ENCODE assay signal across 1 cellular context in the genomic region with DNA sequence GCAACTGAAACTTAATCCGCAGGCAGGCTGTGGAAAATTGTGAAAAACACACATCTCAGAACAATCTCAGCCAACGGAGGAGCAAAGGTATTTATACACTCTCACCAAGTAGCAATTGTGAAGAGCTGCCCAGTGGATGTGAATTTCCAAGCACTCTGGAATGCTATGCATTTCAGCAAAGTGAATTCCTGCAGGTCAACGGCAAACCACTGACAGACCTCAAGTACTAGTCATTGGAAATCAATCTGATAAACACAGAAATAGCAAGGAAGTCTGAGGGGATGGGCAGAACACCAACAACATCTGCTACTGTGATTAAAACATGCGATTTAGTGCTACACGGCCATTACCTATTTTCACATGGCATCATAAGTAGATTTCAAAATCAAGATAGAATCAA.
TF ChIP-seq lines count a peak whose summit lies in the region.

No MANE protein-coding gene starts in this region.

TF ChIP-seq in IMR-90, 13 proteins besides CTCF, POLR2A, EP300 and RAD21 (continued from another document):
- TF ChIP-seq RCOR1 (IDR thresholded peaks at IDR 0.05; ENCODE audit: insufficient replicate concordance, low read length) (peak; percentile 98), BHLHE40 (IDR thresholded peaks at IDR 0.05; ENCODE audit: low read depth, low read length) (peak; percentile 52; the same call in 1 of the 2 replicates), CHD1 (IDR thresholded peaks at IDR 0.05; ENCODE audit: low read depth, low read length) (no peak), RFX5 (IDR thresholded peaks at IDR 0.05; ENCODE audit: low read depth, low read length) (no peak), MXI1 (IDR thresholded peaks at IDR 0.05; ENCODE audit: borderline replicate concordance, low read depth, low read length) (0 out of 2 replicates have a peak, but pooled peaks have one; percentile 12), NFE2L2 (IDR thresholded peaks at IDR 0.05; ENCODE audit: low read depth, low read length) (no peak), SMC3 (IDR thresholded peaks at IDR 0.05; ENCODE audit: low read depth, low read length) (no peak), MAFK (IDR thresholded peaks at IDR 0.05; ENCODE audit: low read depth, low read length) (0 out of 2 replicates have a peak, but pooled peaks have one; percentile 23)
- TF ChIP-seq, protein P1, sequence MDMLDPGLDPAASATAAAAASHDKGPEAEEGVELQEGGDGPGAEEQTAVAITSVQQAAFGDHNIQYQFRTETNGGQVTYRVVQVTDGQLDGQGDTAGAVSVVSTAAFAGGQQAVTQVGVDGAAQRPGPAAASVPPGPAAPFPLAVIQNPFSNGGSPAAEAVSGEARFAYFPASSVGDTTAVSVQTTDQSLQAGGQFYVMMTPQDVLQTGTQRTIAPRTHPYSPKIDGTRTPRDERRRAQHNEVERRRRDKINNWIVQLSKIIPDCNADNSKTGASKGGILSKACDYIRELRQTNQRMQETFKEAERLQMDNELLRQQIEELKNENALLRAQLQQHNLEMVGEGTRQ (IDR thresholded peaks at IDR 0.05; ENCODE audit: low read depth, low read length): no peak
